In the genomic region with DNA sequence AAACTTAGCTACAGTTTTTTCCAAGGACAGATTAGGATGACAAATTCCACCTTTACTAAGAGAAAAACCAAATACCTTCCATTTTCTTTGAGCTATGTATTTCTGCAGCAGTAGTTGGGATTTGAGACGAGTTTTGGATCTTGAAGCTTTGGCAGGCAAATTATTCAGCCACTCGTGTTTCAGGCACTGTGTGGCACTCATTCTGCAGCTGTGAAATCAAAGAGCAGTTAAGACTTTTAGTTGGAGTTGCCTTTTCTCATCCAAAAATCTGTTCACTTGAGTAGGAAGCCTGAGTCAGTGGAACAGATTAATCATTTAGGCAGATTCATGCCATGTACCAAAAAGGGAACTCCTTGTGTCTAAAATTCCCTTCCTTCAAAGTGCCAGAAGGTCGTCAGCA, we compare ENCODE assay signal across 1 cellular context.
A peak's percentile ranks its signal among the peaks of the same experiment; 100 is the strongest.
TF ChIP-seq lines count a peak whose summit lies in the region.

No MANE protein-coding gene starts in this region.

TF ChIP-seq in K562, 482 proteins besides CTCF, POLR2A, EP300 and RAD21:
- TF ChIP-seq BMI1 (IDR thresholded peaks at IDR 0.05; ENCODE audit: low read length): no peak
- TF ChIP-seq KLF16 (IDR thresholded peaks at IDR 0.05): no peak
- TF ChIP-seq ZNF586 (CRISPR knock-in tag; conservative IDR thresholded peaks at IDR 0.05): no peak
- no peak for TF ChIP-seq SIN3A (IDR thresholded peaks at IDR 0.05; ENCODE audit: borderline replicate concordance in 2 of 2, control insufficient read depth in 1 of 2, low read depth in 2 of 2, low read length in 2 of 2)
- TF ChIP-seq SMARCA4 (IDR thresholded peaks at IDR 0.05): no peak
- peak; percentile 26 for TF ChIP-seq MEIS2 (IDR thresholded peaks at IDR 0.05; ENCODE audit: partially characterized antibody)
- TF ChIP-seq, protein P1, sequence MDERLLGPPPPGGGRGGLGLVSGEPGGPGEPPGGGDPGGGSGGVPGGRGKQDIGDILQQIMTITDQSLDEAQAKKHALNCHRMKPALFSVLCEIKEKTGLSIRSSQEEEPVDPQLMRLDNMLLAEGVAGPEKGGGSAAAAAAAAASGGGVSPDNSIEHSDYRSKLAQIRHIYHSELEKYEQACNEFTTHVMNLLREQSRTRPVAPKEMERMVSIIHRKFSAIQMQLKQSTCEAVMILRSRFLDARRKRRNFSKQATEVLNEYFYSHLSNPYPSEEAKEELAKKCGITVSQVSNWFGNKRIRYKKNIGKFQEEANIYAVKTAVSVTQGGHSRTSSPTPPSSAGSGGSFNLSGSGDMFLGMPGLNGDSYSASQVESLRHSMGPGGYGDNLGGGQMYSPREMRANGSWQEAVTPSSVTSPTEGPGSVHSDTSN (CRISPR knock-in tag; IDR thresholded peaks at IDR 0.05; ENCODE audit: low read depth): no peak
- TF ChIP-seq, protein P1 (tag; conservative IDR thresholded peaks at IDR 0.05; ENCODE audit: low read depth): 0 out of 2 replicates have a peak, but pooled peaks have one; percentile 14
- TF ChIP-seq, protein P2, sequence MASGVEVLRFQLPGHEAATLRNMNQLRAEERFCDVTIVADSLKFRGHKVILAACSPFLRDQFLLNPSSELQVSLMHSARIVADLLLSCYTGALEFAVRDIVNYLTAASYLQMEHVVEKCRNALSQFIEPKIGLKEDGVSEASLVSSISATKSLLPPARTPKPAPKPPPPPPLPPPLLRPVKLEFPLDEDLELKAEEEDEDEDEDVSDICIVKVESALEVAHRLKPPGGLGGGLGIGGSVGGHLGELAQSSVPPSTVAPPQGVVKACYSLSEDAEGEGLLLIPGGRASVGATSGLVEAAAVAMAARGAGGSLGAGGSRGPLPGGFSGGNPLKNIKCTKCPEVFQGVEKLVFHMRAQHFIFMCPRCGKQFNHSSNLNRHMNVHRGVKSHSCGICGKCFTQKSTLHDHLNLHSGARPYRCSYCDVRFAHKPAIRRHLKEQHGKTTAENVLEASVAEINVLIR (CRISPR knock-in tag; IDR thresholded peaks at IDR 0.05): no peak
